Comparison of ENCODE assay signal across 1 cellular context in the genomic region with DNA sequence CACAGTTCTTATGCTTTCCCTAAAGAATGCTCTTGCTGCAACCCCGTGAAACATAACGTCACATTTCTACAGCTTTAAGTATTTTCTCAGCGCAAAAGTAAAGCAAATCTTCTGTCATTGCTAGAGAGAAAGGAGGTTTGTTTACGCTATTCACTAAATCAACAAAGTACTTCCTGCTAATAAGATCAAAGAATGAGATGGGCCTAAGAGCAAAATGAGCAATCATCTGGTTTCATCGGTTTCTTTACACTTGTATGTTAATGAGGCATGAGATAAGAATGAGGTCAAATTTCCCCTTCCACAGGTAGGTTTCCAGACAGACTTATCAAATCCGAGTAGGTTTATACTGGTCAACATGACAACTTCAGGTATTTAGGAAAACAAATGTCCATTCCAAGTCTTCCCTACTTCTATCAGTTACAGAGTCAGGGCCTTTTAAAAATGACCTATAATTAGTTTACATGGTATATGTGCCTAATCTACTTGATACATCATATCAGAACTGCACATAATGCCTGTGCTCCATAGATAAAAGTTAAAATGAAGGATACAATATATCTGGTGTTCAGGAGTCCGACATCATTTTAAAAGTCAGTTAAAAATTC.
TF ChIP-seq lines count a peak whose summit lies in the region.

No MANE protein-coding gene starts in this region.

TF ChIP-seq in HepG2, 621 proteins besides CTCF, POLR2A, EP300 and RAD21 (continued from another document and continues in another):
- TF ChIP-seq, protein P1, sequence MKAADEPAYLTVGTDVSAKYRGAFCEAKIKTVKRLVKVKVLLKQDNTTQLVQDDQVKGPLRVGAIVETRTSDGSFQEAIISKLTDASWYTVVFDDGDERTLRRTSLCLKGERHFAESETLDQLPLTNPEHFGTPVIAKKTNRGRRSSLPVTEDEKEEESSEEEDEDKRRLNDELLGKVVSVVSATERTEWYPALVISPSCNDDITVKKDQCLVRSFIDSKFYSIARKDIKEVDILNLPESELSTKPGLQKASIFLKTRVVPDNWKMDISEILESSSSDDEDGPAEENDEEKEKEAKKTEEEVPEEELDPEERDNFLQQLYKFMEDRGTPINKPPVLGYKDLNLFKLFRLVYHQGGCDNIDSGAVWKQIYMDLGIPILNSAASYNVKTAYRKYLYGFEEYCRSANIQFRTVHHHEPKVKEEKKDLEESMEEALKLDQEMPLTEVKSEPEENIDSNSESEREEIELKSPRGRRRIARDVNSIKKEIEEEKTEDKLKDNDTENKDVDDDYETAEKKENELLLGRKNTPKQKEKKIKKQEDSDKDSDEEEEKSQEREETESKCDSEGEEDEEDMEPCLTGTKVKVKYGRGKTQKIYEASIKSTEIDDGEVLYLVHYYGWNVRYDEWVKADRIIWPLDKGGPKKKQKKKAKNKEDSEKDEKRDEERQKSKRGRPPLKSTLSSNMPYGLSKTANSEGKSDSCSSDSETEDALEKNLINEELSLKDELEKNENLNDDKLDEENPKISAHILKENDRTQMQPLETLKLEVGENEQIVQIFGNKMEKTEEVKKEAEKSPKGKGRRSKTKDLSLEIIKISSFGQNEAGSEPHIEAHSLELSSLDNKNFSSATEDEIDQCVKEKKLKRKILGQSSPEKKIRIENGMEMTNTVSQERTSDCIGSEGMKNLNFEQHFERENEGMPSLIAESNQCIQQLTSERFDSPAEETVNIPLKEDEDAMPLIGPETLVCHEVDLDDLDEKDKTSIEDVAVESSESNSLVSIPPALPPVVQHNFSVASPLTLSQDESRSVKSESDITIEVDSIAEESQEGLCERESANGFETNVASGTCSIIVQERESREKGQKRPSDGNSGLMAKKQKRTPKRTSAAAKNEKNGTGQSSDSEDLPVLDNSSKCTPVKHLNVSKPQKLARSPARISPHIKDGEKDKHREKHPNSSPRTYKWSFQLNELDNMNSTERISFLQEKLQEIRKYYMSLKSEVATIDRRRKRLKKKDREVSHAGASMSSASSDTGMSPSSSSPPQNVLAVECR (CRISPR knock-in tag; IDR thresholded peaks at IDR 0.05; ENCODE audit: borderline replicate concordance): no peak; the same call in 1 of the 2 replicates
- TF ChIP-seq PAX8 (CRISPR knock-in tag; IDR thresholded peaks at IDR 0.05; ENCODE audit: borderline replicate concordance) (no peak), FOXA3 (CRISPR knock-in tag; IDR thresholded peaks at IDR 0.05) (peak; percentile 98), ZMYM3 (CRISPR knock-in tag; IDR thresholded peaks at IDR 0.05) (no peak), AKAP8 (CRISPR knock-in tag; IDR thresholded peaks at IDR 0.05) (peak; percentile 29; the same call in 1 of the 2 replicates), DPF2 (CRISPR knock-in tag; IDR thresholded peaks at IDR 0.05; ENCODE audit: borderline replicate concordance, low read depth) (peak; percentile 79; the same call in 1 of the 2 replicates), ZNF775 (CRISPR knock-in tag; IDR thresholded peaks at IDR 0.05; ENCODE audit: borderline replicate concordance) (no peak), ZNF7 (CRISPR knock-in tag; IDR thresholded peaks at IDR 0.05) (no peak), TBX2 (CRISPR knock-in tag; IDR thresholded peaks at IDR 0.05; ENCODE audit: borderline replicate concordance) (peak; percentile 90), CEBPG (CRISPR knock-in tag; IDR thresholded peaks at IDR 0.05) (peak; percentile 75), NR2F2 (IDR thresholded peaks at IDR 0.05; ENCODE audit: borderline replicate concordance, low read depth) (peak; percentile 32; the same call in 1 of the 2 replicates), PPARG (CRISPR knock-in tag; conservative IDR thresholded peaks at IDR 0.05) (peak; percentile 83), SAP130 (CRISPR knock-in tag; IDR thresholded peaks at IDR 0.05; ENCODE audit: low read depth) (peak; percentile 89), NR2F1 (CRISPR knock-in tag; IDR thresholded peaks at IDR 0.05) (peak in 1 of 2 experiments; percentile 37; a peak in 1 of 4 replicates), KAT8 (CRISPR knock-in tag; IDR thresholded peaks at IDR 0.05) (peak; percentile 54; the same call in 1 of the 2 replicates), STAG1 (CRISPR knock-in tag; IDR thresholded peaks at IDR 0.05) (0 out of 2 replicates have a peak, but pooled peaks have one; percentile 22), MIER3 (CRISPR knock-in tag; IDR thresholded peaks at IDR 0.05; ENCODE audit: borderline replicate concordance) (peak; percentile 61; the same call in 1 of the 2 replicates), ZNF530 (CRISPR knock-in tag; IDR thresholded peaks at IDR 0.05; ENCODE audit: low read depth) (no peak), NCOA2 (CRISPR knock-in tag; IDR thresholded peaks at IDR 0.05) (peak; percentile 91), HNF4A (CRISPR knock-in tag; IDR thresholded peaks at IDR 0.05) (peak; percentile 66), NFKB2 (CRISPR knock-in tag; IDR thresholded peaks at IDR 0.05; ENCODE audit: borderline replicate concordance) (no peak), ZSCAN31 (CRISPR knock-in tag; IDR thresholded peaks at IDR 0.05; ENCODE audit: low read depth) (no peak), KDM3A (CRISPR knock-in tag; IDR thresholded peaks at IDR 0.05; ENCODE audit: low read depth) (peak; percentile 22; the same call in 1 of the 2 replicates), ISL2 (CRISPR knock-in tag; IDR thresholded peaks at IDR 0.05) (peak; percentile 96), ZNF644 (CRISPR knock-in tag; IDR thresholded peaks at IDR 0.05; ENCODE audit: low read depth) (no peak), SOX5 (CRISPR knock-in tag; IDR thresholded peaks at IDR 0.05; ENCODE audit: borderline replicate concordance) (peak; percentile 93), NR2C2 (CRISPR knock-in tag; IDR thresholded peaks at IDR 0.05; ENCODE audit: borderline replicate concordance) (peak; percentile 42; the same call in 1 of the 2 replicates), AHR (CRISPR knock-in tag; IDR thresholded peaks at IDR 0.05) (no peak), SRSF9 (IDR thresholded peaks at IDR 0.05; ENCODE audit: borderline replicate concordance, insufficient read depth, low read depth, low read length, poor library complexity, severe bottlenecking) (no peak), THYN1 (CRISPR knock-in tag; IDR thresholded peaks at IDR 0.05; ENCODE audit: borderline replicate concordance, low read depth) (no peak)
- TF ChIP-seq, protein P2, sequence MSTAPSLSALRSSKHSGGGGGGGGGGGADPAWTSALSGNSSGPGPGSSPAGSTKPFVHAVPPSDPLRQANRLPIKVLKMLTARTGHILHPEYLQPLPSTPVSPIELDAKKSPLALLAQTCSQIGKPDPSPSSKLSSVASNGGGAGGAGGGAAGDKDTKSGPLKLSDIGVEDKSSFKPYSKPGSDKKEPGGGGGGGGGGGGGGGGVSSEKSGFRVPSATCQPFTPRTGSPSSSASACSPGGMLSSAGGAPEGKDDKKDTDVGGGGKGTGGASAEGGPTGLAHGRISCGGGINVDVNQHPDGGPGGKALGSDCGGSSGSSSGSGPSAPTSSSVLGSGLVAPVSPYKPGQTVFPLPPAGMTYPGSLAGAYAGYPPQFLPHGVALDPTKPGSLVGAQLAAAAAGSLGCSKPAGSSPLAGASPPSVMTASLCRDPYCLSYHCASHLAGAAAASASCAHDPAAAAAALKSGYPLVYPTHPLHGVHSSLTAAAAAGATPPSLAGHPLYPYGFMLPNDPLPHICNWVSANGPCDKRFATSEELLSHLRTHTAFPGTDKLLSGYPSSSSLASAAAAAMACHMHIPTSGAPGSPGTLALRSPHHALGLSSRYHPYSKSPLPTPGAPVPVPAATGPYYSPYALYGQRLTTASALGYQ (CRISPR knock-in tag; IDR thresholded peaks at IDR 0.05): peak; percentile 81; the same call in 1 of the 2 replicates
- TF ChIP-seq, protein P3, sequence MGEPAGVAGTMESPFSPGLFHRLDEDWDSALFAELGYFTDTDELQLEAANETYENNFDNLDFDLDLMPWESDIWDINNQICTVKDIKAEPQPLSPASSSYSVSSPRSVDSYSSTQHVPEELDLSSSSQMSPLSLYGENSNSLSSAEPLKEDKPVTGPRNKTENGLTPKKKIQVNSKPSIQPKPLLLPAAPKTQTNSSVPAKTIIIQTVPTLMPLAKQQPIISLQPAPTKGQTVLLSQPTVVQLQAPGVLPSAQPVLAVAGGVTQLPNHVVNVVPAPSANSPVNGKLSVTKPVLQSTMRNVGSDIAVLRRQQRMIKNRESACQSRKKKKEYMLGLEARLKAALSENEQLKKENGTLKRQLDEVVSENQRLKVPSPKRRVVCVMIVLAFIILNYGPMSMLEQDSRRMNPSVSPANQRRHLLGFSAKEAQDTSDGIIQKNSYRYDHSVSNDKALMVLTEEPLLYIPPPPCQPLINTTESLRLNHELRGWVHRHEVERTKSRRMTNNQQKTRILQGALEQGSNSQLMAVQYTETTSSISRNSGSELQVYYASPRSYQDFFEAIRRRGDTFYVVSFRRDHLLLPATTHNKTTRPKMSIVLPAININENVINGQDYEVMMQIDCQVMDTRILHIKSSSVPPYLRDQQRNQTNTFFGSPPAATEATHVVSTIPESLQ (CRISPR knock-in tag; conservative IDR thresholded peaks at IDR 0.05): no peak
- TF ChIP-seq, protein P4, sequence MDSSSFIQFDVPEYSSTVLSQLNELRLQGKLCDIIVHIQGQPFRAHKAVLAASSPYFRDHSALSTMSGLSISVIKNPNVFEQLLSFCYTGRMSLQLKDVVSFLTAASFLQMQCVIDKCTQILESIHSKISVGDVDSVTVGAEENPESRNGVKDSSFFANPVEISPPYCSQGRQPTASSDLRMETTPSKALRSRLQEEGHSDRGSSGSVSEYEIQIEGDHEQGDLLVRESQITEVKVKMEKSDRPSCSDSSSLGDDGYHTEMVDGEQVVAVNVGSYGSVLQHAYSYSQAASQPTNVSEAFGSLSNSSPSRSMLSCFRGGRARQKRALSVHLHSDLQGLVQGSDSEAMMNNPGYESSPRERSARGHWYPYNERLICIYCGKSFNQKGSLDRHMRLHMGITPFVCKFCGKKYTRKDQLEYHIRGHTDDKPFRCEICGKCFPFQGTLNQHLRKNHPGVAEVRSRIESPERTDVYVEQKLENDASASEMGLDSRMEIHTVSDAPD (CRISPR knock-in tag; IDR thresholded peaks at IDR 0.05): 0 out of 2 replicates have a peak, but pooled peaks have one; percentile 35
- TF ChIP-seq, protein P5, sequence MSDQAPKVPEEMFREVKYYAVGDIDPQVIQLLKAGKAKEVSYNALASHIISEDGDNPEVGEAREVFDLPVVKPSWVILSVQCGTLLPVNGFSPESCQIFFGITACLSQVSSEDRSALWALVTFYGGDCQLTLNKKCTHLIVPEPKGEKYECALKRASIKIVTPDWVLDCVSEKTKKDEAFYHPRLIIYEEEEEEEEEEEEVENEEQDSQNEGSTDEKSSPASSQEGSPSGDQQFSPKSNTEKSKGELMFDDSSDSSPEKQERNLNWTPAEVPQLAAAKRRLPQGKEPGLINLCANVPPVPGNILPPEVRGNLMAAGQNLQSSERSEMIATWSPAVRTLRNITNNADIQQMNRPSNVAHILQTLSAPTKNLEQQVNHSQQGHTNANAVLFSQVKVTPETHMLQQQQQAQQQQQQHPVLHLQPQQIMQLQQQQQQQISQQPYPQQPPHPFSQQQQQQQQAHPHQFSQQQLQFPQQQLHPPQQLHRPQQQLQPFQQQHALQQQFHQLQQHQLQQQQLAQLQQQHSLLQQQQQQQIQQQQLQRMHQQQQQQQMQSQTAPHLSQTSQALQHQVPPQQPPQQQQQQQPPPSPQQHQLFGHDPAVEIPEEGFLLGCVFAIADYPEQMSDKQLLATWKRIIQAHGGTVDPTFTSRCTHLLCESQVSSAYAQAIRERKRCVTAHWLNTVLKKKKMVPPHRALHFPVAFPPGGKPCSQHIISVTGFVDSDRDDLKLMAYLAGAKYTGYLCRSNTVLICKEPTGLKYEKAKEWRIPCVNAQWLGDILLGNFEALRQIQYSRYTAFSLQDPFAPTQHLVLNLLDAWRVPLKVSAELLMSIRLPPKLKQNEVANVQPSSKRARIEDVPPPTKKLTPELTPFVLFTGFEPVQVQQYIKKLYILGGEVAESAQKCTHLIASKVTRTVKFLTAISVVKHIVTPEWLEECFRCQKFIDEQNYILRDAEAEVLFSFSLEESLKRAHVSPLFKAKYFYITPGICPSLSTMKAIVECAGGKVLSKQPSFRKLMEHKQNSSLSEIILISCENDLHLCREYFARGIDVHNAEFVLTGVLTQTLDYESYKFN (CRISPR knock-in tag; conservative IDR thresholded peaks at IDR 0.05): peak; percentile 93
- TF ChIP-seq, protein P6, sequence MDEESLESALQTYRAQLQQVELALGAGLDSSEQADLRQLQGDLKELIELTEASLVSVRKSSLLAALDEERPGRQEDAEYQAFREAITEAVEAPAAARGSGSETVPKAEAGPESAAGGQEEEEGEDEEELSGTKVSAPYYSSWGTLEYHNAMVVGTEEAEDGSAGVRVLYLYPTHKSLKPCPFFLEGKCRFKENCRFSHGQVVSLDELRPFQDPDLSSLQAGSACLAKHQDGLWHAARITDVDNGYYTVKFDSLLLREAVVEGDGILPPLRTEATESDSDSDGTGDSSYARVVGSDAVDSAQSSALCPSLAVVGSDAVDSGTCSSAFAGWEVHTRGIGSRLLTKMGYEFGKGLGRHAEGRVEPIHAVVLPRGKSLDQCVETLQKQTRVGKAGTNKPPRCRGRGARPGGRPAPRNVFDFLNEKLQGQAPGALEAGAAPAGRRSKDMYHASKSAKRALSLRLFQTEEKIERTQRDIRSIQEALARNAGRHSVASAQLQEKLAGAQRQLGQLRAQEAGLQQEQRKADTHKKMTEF (CRISPR knock-in tag; IDR thresholded peaks at IDR 0.05): 0 out of 2 replicates have a peak, but pooled peaks have one; percentile 45
- TF ChIP-seq, protein P7, sequence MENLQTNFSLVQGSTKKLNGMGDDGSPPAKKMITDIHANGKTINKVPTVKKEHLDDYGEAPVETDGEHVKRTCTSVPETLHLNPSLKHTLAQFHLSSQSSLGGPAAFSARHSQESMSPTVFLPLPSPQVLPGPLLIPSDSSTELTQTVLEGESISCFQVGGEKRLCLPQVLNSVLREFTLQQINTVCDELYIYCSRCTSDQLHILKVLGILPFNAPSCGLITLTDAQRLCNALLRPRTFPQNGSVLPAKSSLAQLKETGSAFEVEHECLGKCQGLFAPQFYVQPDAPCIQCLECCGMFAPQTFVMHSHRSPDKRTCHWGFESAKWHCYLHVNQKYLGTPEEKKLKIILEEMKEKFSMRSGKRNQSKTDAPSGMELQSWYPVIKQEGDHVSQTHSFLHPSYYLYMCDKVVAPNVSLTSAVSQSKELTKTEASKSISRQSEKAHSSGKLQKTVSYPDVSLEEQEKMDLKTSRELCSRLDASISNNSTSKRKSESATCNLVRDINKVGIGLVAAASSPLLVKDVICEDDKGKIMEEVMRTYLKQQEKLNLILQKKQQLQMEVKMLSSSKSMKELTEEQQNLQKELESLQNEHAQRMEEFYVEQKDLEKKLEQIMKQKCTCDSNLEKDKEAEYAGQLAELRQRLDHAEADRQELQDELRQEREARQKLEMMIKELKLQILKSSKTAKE (CRISPR knock-in tag; IDR thresholded peaks at IDR 0.05; ENCODE audit: borderline replicate concordance): peak; percentile 42; the same call in 1 of the 2 replicates
